ENCODE assay signal across 8 cellular contexts in genomic region chr9:125200216-125201047, GRCh38. TPM values are rescaled to one million over a fixed set of nuclear protein-coding genes. Genes with fewer than 3 reads are reported as not detected.
DNase-seq lines count a peak whose midpoint lies in the region; ATAC-seq and TF ChIP-seq lines count a peak whose summit lies in the region.

A gene with protein sequence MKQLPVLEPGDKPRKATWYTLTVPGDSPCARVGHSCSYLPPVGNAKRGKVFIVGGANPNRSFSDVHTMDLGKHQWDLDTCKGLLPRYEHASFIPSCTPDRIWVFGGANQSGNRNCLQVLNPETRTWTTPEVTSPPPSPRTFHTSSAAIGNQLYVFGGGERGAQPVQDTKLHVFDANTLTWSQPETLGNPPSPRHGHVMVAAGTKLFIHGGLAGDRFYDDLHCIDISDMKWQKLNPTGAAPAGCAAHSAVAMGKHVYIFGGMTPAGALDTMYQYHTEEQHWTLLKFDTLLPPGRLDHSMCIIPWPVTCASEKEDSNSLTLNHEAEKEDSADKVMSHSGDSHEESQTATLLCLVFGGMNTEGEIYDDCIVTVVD (plus strand): TSS chr9:125200542. CDS start chr9:125203014, 2,472 bp downstream.

- DNase-seq in GM12864 (ENCODE audit: low read depth) (peak; percentile 69), NCI-H128 (lab: John Stamatoyannopoulos, UW; ENCODE audit: unreplicated experiment) (peak; percentile 87), SW480 (ENCODE audit: low spot score) (peak; percentile 92), adipocyte (ENCODE audit: low read depth) (peak; percentile 98), cardiac septum (ENCODE audit: low spot score) (peak; percentile 97), pons (ENCODE audit: low spot score) (peak; percentile 93), type B pancreatic cell (ENCODE audit: extremely low spot score, unreplicated experiment) (peak; percentile 92)

- no peaks in the 10 kb centered on the region for H3K27me3 ChIP-seq in adipocyte (replicated peaks; ENCODE audit: control insufficient read depth, insufficient read depth, low read length)

- peaks cover 12% of the 10 kb centered on the region for H3K36me3 Mint-ChIP-seq in type B pancreatic cell

- H3K9ac ChIP-seq in adipocyte (ENCODE audit: low read length) = peak within 1 kb of the TSS; percentile 94

- peak; percentile 98 for ATAC-seq in HG02678 (IDR thresholded peaks at IDR 0.05; ENCODE audit: unreplicated experiment)

- intact Hi-C loops in cardiac septum (cut with DNase I) = loop anchor here (5.0 kb wide), 1 partner anchor 42 kb away; the partner anchor contains the start of gene HSPA5

- H3K4me3 Mint-ChIP-seq in type B pancreatic cell = peak within 1 kb of the TSS; percentile 95

- peaks cover 9% of the 10 kb centered on the region for H3K36me3 ChIP-seq in adipocyte (ENCODE audit: control insufficient read depth, insufficient read depth, low read length, severe bottlenecking)

- H3K27ac Mint-ChIP-seq in type B pancreatic cell = peak within 1 kb of the TSS; percentile 98

- no peaks in the 10 kb centered on the region for H3K9me3 ChIP-seq in adipocyte (ENCODE audit: control insufficient read depth, low read length)

- H3K4me1 ChIP-seq in adipocyte (ENCODE audit: control insufficient read depth, insufficient read depth, low read length) = peaks cover 9% of the 10 kb centered on the region

- H3K27me3 Mint-ChIP-seq in type B pancreatic cell = peaks cover 6% of the 10 kb centered on the region

- H3K4me3 ChIP-seq in GM12864 (ENCODE audit: low read depth, low read length) (peak within 1 kb of the TSS; percentile 82), adipocyte (ENCODE audit: low read length) (peak within 1 kb of the TSS; percentile 90)

- TF ChIP-seq CTCF in GM12864 (IDR thresholded peaks at IDR 0.05; ENCODE audit: low read depth, low read length, missing control alignments) (no peak), type B pancreatic cell (conservative IDR thresholded peaks at IDR 0.05) (no peak)

- no peaks in the 10 kb centered on the region for H3K9me3 Mint-ChIP-seq in type B pancreatic cell

- peaks cover 15% of the 10 kb centered on the region for H3K4me1 Mint-ChIP-seq in type B pancreatic cell (ENCODE audit: unreplicated experiment)

RNA-seq across cellular contexts. Expression of the gene that starts here (rescaled TPM):
- 9.4 TPM for total RNA-seq in cardiac septum
- total RNA-seq in type B pancreatic cell (ENCODE audit: low replicate concordance) = 14.9 and 19.0 TPM in 2 replicates

Comparison
In these comparisons a context has a peak if more than half of its experiments do, and no peak if none do; other contexts are left out.
1. Peak in every context shown above with its lines: DNase-seq, ATAC-seq and H3K4me3 ChIP-seq.